8 cellular contexts compared by ENCODE assay signal in the genomic region with DNA sequence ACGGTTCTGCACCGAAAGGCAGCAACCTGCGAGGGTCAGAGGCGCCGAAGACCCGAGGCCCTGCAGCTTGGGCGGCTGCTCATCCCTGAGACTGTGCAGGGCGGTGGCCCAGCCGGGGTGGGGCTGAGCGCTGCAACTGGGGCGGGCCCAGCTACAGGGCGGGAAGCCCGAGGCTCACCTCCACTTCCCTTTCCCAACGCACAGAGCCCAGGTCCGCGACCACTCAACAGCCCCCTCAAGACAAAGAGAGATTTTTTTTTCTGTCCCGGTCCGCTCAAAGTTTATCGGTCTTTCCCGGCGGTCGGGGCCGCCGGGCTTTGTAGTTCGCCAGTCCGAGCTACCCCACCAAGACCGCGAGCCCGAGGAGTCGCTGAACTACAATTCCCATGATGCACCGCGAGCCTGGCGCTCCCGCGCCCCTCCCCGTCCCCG. TPM values are rescaled to one million over a fixed set of nuclear protein-coding genes. Genes with fewer than 3 reads are reported as not detected.
DNase-seq lines count a peak whose midpoint lies in the region; ATAC-seq and TF ChIP-seq lines count a peak whose summit lies in the region.

No MANE protein-coding gene starts in this region.

- H3K4me3 ChIP-seq in duodenal mucosa (ENCODE audit: low read depth in 1 of 2, low read length in 2 of 2), result peak overlapping the region; percentile 84 to 95
- H3K4me3 ChIP-seq in right lobe of liver, result peak overlapping the region; percentile 89 to 100 (median 94)

- peak overlapping the region; percentile 68 for H3K27ac Mint-ChIP-seq in CD4-positive, alpha-beta T cell
- peak overlapping the region; percentile 87 for H3K27ac Mint-ChIP-seq in activated CD4-positive, alpha-beta memory T cell treated with anti-CD3 and anti-CD28 coated beads for 36 hours

- 0% methylated on average over 6 of the region's 37 CpGs for WGBS in right lobe of liver (ENCODE audit: insufficient coverage, low coverage, low lambda C conversion rate, missing lambda C conversion rate)

- H3K9me3 ChIP-seq in CD4-positive, alpha-beta T cell (ENCODE audit: control insufficient read depth, low read length), result no peaks in the 10 kb centered on the region
- H3K9me3 ChIP-seq in duodenal mucosa (ENCODE audit: control insufficient read depth in 1 of 2, low read length in 2 of 2) (no peaks in the 10 kb centered on the region), right lobe of liver (no peaks in the 10 kb centered on the region)

- POLR2A ChIA-PET in CD4-positive, alpha-beta T cell (lab: Charles Lee), result interaction anchor here (0.9 to 3.5 kb wide), 19 partner anchors 10 to 712 kb away, joined by 3 to 17 read pairs (median 6); partner anchors contain the start of genes HMGB1, UBE2L5 and USPL1
- POLR2A ChIA-PET in activated CD4-positive, alpha-beta memory T cell treated with anti-CD3 and anti-CD28 coated beads for 36 hours (lab: Charles Lee), result interaction anchor here (0.6 to 1.4 kb wide), 8 partner anchors 68 to 310 kb away, joined by 3 to 5 read pairs (median 4); no protein-coding TSS in a partner anchor

- H3K4me3 Mint-ChIP-seq in CD4-positive, alpha-beta T cell, result peak overlapping the region; percentile 92
- H3K4me3 Mint-ChIP-seq in activated CD4-positive, alpha-beta memory T cell treated with anti-CD3 and anti-CD28 coated beads for 36 hours, result peak overlapping the region; percentile 84

- H3K27me3 Mint-ChIP-seq in CD4-positive, alpha-beta T cell, result no peaks in the 10 kb centered on the region
- H3K27me3 Mint-ChIP-seq in activated CD4-positive, alpha-beta memory T cell treated with anti-CD3 and anti-CD28 coated beads for 36 hours, result no peaks in the 10 kb centered on the region

- no peaks in the 10 kb centered on the region for H3K36me3 Mint-ChIP-seq in CD4-positive, alpha-beta T cell (ENCODE audit: low read depth)
- no peaks in the 10 kb centered on the region for H3K36me3 Mint-ChIP-seq in activated CD4-positive, alpha-beta memory T cell treated with anti-CD3 and anti-CD28 coated beads for 36 hours

- H3K4me1 Mint-ChIP-seq in CD4-positive, alpha-beta T cell (ENCODE audit: low read depth), result peaks cover 12% of the 10 kb centered on the region
- peaks cover 49% of the 10 kb centered on the region for H3K4me1 Mint-ChIP-seq in activated CD4-positive, alpha-beta memory T cell treated with anti-CD3 and anti-CD28 coated beads for 36 hours (ENCODE audit: low read depth)

- CTCF ChIA-PET in CD4-positive, alpha-beta T cell (lab: Charles Lee), result interaction anchor here (0.6 to 1.8 kb wide), 10 partner anchors 13 to 174 kb away, joined by 3 to 10 read pairs (median 3); no protein-coding TSS in a partner anchor
- CTCF ChIA-PET in activated CD4-positive, alpha-beta memory T cell treated with anti-CD3 and anti-CD28 coated beads for 36 hours (lab: Charles Lee), result interaction anchor here (0.8 to 7.4 kb wide), 11 partner anchors 11 to 738 kb away, joined by 3 to 44 read pairs (median 4); no protein-coding TSS in a partner anchor

- H3K4me1 ChIP-seq in duodenal mucosa (ENCODE audit: control insufficient read depth in 1 of 2, insufficient read depth in 2 of 2, low read length in 2 of 2) (peaks cover 3 to 11% of the 10 kb centered on the region in 2 donors), right lobe of liver (peaks cover 0 to 10% (median 0%) of the 10 kb centered on the region in 4 donors)

- no peaks in the 10 kb centered on the region for H3K9me3 Mint-ChIP-seq in CD4-positive, alpha-beta T cell
- no peaks in the 10 kb centered on the region for H3K9me3 Mint-ChIP-seq in activated CD4-positive, alpha-beta memory T cell treated with anti-CD3 and anti-CD28 coated beads for 36 hours

- peak; percentile 81 to 90 (median 86) for DNase-seq in CD4-positive, alpha-beta T cell
- DNase-seq in HK-2 (ENCODE audit: unreplicated experiment) (peak; percentile 84), NCI-H82 (lab: John Stamatoyannopoulos, UW) (peak; percentile 99), right lobe of liver (peak; percentile 93 to 95 (median 94))
- DNase-seq in activated CD4-positive, alpha-beta memory T cell treated with anti-CD3 and anti-CD28 coated beads for 36 hours, result peak; percentile 94
- DNase-seq in stimulated activated CD4-positive, alpha-beta T cell treated with anti-CD3 and anti-CD28 coated beads, Interleukin-4, amount 100 ng/mL, for 24 hours, result peak; percentile 94

- ATAC-seq in CD4-positive, alpha-beta T cell (ENCODE audit: poor library complexity), result peak; percentile 85
- ATAC-seq in GM19455 (IDR thresholded peaks at IDR 0.05; ENCODE audit: unreplicated experiment) (peak; percentile 87), right lobe of liver (peak; percentile 96 to 98 (median 98))

- H3K9ac ChIP-seq in duodenal mucosa (ENCODE audit: low read depth in 1 of 2, low read length in 2 of 2), result peak overlapping the region; percentile 56 to 65

- H3K36me3 ChIP-seq in duodenal mucosa (ENCODE audit: control insufficient read depth in 1 of 2, insufficient read depth in 2 of 2, low read length in 2 of 2), result no peaks in the 10 kb centered on the region
- H3K36me3 ChIP-seq in right lobe of liver, result no peaks in the 10 kb centered on the region

- no peak for TF ChIP-seq POLR2A in right lobe of liver (IDR thresholded peaks at IDR 0.05)

- no peak for TF ChIP-seq CTCF in CD4-positive, alpha-beta T cell (IDR thresholded peaks at IDR 0.05)
- no peak for TF ChIP-seq CTCF in right lobe of liver (IDR thresholded peaks at IDR 0.05)

- intact Hi-C loops in CD4-positive, alpha-beta T cell (cut with DNase I, micrococcal nuclease), result loop anchor here (2.0 to 10.0 kb wide), 5 partner anchors 64 to 452 kb away; partner anchors contain the start of genes USPL1 (in 2 of the 2), HMGB1 (in 1 of the 2) and UBL3 (in 1 of the 2)
- intact Hi-C loops in activated CD4-positive, alpha-beta memory T cell treated with anti-CD3 and anti-CD28 coated beads for 36 hours (cut with micrococcal nuclease), result loop anchor here (1.0 to 5.0 kb wide), 7 partner anchors 53 to 366 kb away; partner anchors contain the start of gene USPL1
- intact Hi-C loops in right lobe of liver (cut with DNase I), result no loop called here

- H3K27ac ChIP-seq in CD4-positive, alpha-beta T cell (ENCODE audit: low read depth, low read length), result peak overlapping the region; percentile 47
- H3K27ac ChIP-seq in duodenal mucosa (ENCODE audit: low read depth, low read length) (peak overlapping the region; percentile 65), right lobe of liver (peak overlapping the region; percentile 64 to 86 (median 66))

- H3K27me3 ChIP-seq in CD4-positive, alpha-beta T cell (ENCODE audit: control insufficient read depth, insufficient read depth, low read length), result no peaks in the 10 kb centered on the region
- no peaks in the 10 kb centered on the region for H3K27me3 ChIP-seq in duodenal mucosa (ENCODE audit: control insufficient read depth in 1 of 2, insufficient read depth in 2 of 2, low read length in 2 of 2)
- H3K27me3 ChIP-seq in right lobe of liver, result no peaks in the 10 kb centered on the region

RNA-seq across cellular contexts. Expression of gene KATNAL1, which starts 0.6 kb away (rescaled TPM):
- total RNA-seq in CD4-positive, alpha-beta T cell, result 1 to 10 TPM; 3.3 to 3.4 TPM
- total RNA-seq in activated CD4-positive, alpha-beta memory T cell treated with anti-CD3 and anti-CD28 coated beads for 36 hours, result 10 to 100 TPM; 13.9 to 16.8 TPM
- total RNA-seq in right lobe of liver, result 1 to 10 TPM; 6.3 to 10.0 (median 9.3) TPM

Comparison
In these comparisons a context has a peak if more than half of its experiments do, and no peak if none do; other contexts are left out.
1. Peak in every context shown above with its lines: DNase-seq, ATAC-seq, H3K4me3 ChIP-seq and H3K27ac ChIP-seq.
2. intact Hi-C loops: an anchor here in CD4-positive, alpha-beta T cell (2.0 to 10.0 kb wide) and activated CD4-positive, alpha-beta memory T cell treated with anti-CD3 and anti-CD28 coated beads for 36 hours (1.0 to 5.0 kb wide); none called in right lobe of liver.